ENCODE assay signal across 3 cellular contexts in genomic region chr22:41066341-41066740, GRCh38. TPM values are rescaled to one million over a fixed set of nuclear protein-coding genes. Genes with fewer than 3 reads are reported as not detected.
DNase-seq lines count a peak whose midpoint lies in the region; TF ChIP-seq lines count a peak whose summit lies in the region.
"Not testable (repeated sequence)": the region's sequence is repeated elsewhere in the genome, so short reads cannot be mapped to it uniquely, and the experiment has no call there.

No MANE protein-coding gene starts in this region.

- intact Hi-C loops in dendritic cell treated with granulocyte-macrophage colony-stimulating factor and Interleukin-4, amounts not matched to agents 40 ng/mL and 50 ng/mL, for 4 days (cut with micrococcal nuclease); posterior vena cava (cut with DNase I): not testable (repeated sequence)

- H3K4me1 Mint-ChIP-seq in dendritic cell treated with granulocyte-macrophage colony-stimulating factor and Interleukin-4, amounts not matched to agents 40 ng/mL and 50 ng/mL, for 4 days (ENCODE audit: low read depth), result peaks cover 26% of the 10 kb centered on the region

- not testable (repeated sequence) for H3F3A ChIP-seq in OCI-LY1 (ENCODE audit: insufficient read depth, low read length)

- not testable (repeated sequence) for H3K4me3 ChIP-seq in OCI-LY1 (ENCODE audit: low read depth, low read length, poor library complexity, severe bottlenecking)

- not testable (repeated sequence) for H3K27me3 ChIP-seq in OCI-LY1 (ENCODE audit: insufficient read depth, low read length)

- not testable (repeated sequence) for H3K27me3 Mint-ChIP-seq in dendritic cell treated with granulocyte-macrophage colony-stimulating factor and Interleukin-4, amounts not matched to agents 40 ng/mL and 50 ng/mL, for 4 days

- peaks cover 36% of the 10 kb centered on the region for H3K4me1 ChIP-seq in OCI-LY1 (ENCODE audit: insufficient read depth, low read length, severe bottlenecking)

- H3K27ac Mint-ChIP-seq in dendritic cell treated with granulocyte-macrophage colony-stimulating factor and Interleukin-4, amounts not matched to agents 40 ng/mL and 50 ng/mL, for 4 days, result peak overlapping the region; percentile 11

- not testable (repeated sequence) for H3K4me2 ChIP-seq in OCI-LY1 (ENCODE audit: low read length)

- not testable (repeated sequence) for H3K9me3 ChIP-seq in OCI-LY1 (ENCODE audit: low read length)

- peak; percentile 59 for DNase-seq in posterior vena cava (ENCODE audit: low spot score)

- H3K4me3 Mint-ChIP-seq in dendritic cell treated with granulocyte-macrophage colony-stimulating factor and Interleukin-4, amounts not matched to agents 40 ng/mL and 50 ng/mL, for 4 days, result not testable (repeated sequence)

- H3K36me3 Mint-ChIP-seq in dendritic cell treated with granulocyte-macrophage colony-stimulating factor and Interleukin-4, amounts not matched to agents 40 ng/mL and 50 ng/mL, for 4 days (ENCODE audit: low read depth), result not testable (repeated sequence)

- H3K36me3 ChIP-seq in OCI-LY1 (ENCODE audit: insufficient read depth, low read length), result not testable (repeated sequence)

- H3K9ac ChIP-seq in OCI-LY1 (ENCODE audit: low read length), result not testable (repeated sequence)

- H3K9me2 ChIP-seq in OCI-LY1 (ENCODE audit: low read depth, low read length), result not testable (repeated sequence)

- H4K20me1 ChIP-seq in OCI-LY1 (ENCODE audit: insufficient read depth, low read length), result not testable (repeated sequence)

- H2AFZ ChIP-seq in OCI-LY1 (ENCODE audit: low read length), result not testable (repeated sequence)

- not testable (repeated sequence) for H3K79me2 ChIP-seq in OCI-LY1 (ENCODE audit: insufficient read depth, low read length)

- not testable (repeated sequence) for H3K9me3 Mint-ChIP-seq in dendritic cell treated with granulocyte-macrophage colony-stimulating factor and Interleukin-4, amounts not matched to agents 40 ng/mL and 50 ng/mL, for 4 days

- H3K27ac ChIP-seq in OCI-LY1 (ENCODE audit: low read depth, low read length, poor library complexity, severe bottlenecking), result peak overlapping the region; percentile 22

- TF ChIP-seq CTCF in OCI-LY1 (IDR thresholded peaks at IDR 0.05; ENCODE audit: low read length), result not testable (repeated sequence)

RNA-seq across cellular contexts. Expression of gene EP300, which starts 26.1 kb away (rescaled TPM):
- 10 to 100 TPM; 48.7 to 50.9 TPM for total RNA-seq in posterior vena cava
